ENCODE assay signal across 16 cellular contexts in genomic region chr11:126160345-126161145, GRCh38. TPM values are rescaled to one million over a fixed set of nuclear protein-coding genes. Genes with fewer than 3 reads are reported as not detected.
DNase-seq lines count a peak whose midpoint lies in the region; ATAC-seq and TF ChIP-seq lines count a peak whose summit lies in the region.
"Had no signal": no experiment of that assay in that cellular context is flagged by ENCODE, and none has a peak within 500 bp of the region (broad histone marks: within the 10 kb centered on the region; RNA-seq: fewer than 3 reads in every experiment).

No MANE protein-coding gene starts in this region.

- H3K27ac ChIP-seq in ectodermal cell (ENCODE audit: insufficient read depth, low read depth, low read length, poor library complexity, severe bottlenecking) = peak overlapping the region; percentile 40
- H3K27ac ChIP-seq: SJCRH30 had no signal

- H3K27ac Mint-ChIP-seq in natural killer cell treated with Interleukin-12 subunit alpha and Interleukin-12 subunit beta and Interleukin-15 and Interleukin-18, amount 100 ng/mL, for 72 hours = no peak overlapping the region
- H3K27ac Mint-ChIP-seq in natural killer cell (no peak overlapping the region), nephron (peak overlapping the region in 1 of 3 experiments; percentile 96)

- in situ Hi-C loops in HAP-1 (cut with MboI; ENCODE audit: low sequenced_read_pairs) = no loop called here

- TF ChIP-seq CTCF in natural killer cell (IDR thresholded peaks at IDR 0.05) = no peak
- no peak for TF ChIP-seq CTCF in nephron (IDR thresholded peaks at IDR 0.05; ENCODE audit: unreplicated experiment in 3 of 3)

- H3K36me3 Mint-ChIP-seq in natural killer cell treated with Interleukin-12 subunit alpha and Interleukin-12 subunit beta and Interleukin-15 and Interleukin-18, amount 100 ng/mL, for 72 hours = no peaks in the 10 kb centered on the region
- no peaks in the 10 kb centered on the region for H3K36me3 Mint-ChIP-seq in natural killer cell
- no peaks in the 10 kb centered on the region for H3K36me3 Mint-ChIP-seq in nephron (ENCODE audit: low read depth)

- H3K4me1 ChIP-seq in ectodermal cell (ENCODE audit: control insufficient read depth, insufficient read depth, low read length) = peaks cover 71% of the 10 kb centered on the region
- H3K4me1 ChIP-seq in HAP-1 = no peaks in the 10 kb centered on the region

- H3K4me3 Mint-ChIP-seq in natural killer cell treated with Interleukin-12 subunit alpha and Interleukin-12 subunit beta and Interleukin-15 and Interleukin-18, amount 100 ng/mL, for 72 hours = no peak overlapping the region
- H3K4me3 Mint-ChIP-seq in natural killer cell = no peak overlapping the region
- peak overlapping the region in 2 of 3 experiments; percentile 40 to 56 for H3K4me3 Mint-ChIP-seq in nephron

- DNase-seq in natural killer cell treated with Interleukin-12 subunit alpha and Interleukin-12 subunit beta and Interleukin-15 and Interleukin-18, amount 100 ng/mL, for 72 hours (ENCODE audit: low spot score) = peak; percentile 59
- no peak for DNase-seq in natural killer cell
- DNase-seq in NCI-H1694 (lab: John Stamatoyannopoulos, UW) = no peak
- DNase-seq in HAP-1 (ENCODE audit: low spot score in 2 of 2) = no peak
- DNase-seq in midbrain (lab: John Stamatoyannopoulos, UW) = no peak
- DNase-seq: 8988T, C1 segment of cervical spinal cord, DMS 273 treated with DMSO at 0.1 percent for 48 hours, KG1, NCI-H1092, NCI-H2107, RPMI8226, SJCRH30 had no signal

- H3K27me3 Mint-ChIP-seq in natural killer cell treated with Interleukin-12 subunit alpha and Interleukin-12 subunit beta and Interleukin-15 and Interleukin-18, amount 100 ng/mL, for 72 hours = peaks cover 2 to 4% of the 10 kb centered on the region in 2 donors
- H3K27me3 Mint-ChIP-seq in natural killer cell (ENCODE audit: low read depth in 2 of 2) = peaks cover 0 to 2% of the 10 kb centered on the region in 2 donors
- H3K27me3 Mint-ChIP-seq in nephron (ENCODE audit: low read depth) = peaks cover 3% of the 10 kb centered on the region

- H3K9me3 ChIP-seq in ectodermal cell (ENCODE audit: control insufficient read depth, low read length) (no peaks in the 10 kb centered on the region), HAP-1 (no peaks in the 10 kb centered on the region)

- WGBS in ectodermal cell, 2 experiments = 51 to 54% methylated on average over 21 of the region's 21 CpGs

- H3K36me3 ChIP-seq in ectodermal cell (ENCODE audit: control insufficient read depth, insufficient read depth, low read length) (no peaks in the 10 kb centered on the region), HAP-1 (replicated peaks) (no peaks in the 10 kb centered on the region)
- H3K36me3 ChIP-seq: SJCRH30 had no signal

- ATAC-seq in natural killer cell treated with Interleukin-12 subunit alpha and Interleukin-12 subunit beta and Interleukin-15 and Interleukin-18, amount 100 ng/mL, for 72 hours = no peak
- ATAC-seq in natural killer cell (no peak), GM19324 (IDR thresholded peaks at IDR 0.05; ENCODE audit: low FRiP score, unreplicated experiment) (no peak)

- no peaks in the 10 kb centered on the region for H3K9me3 Mint-ChIP-seq in natural killer cell treated with Interleukin-12 subunit alpha and Interleukin-12 subunit beta and Interleukin-15 and Interleukin-18, amount 100 ng/mL, for 72 hours
- no peaks in the 10 kb centered on the region for H3K9me3 Mint-ChIP-seq in natural killer cell
- no peaks in the 10 kb centered on the region for H3K9me3 Mint-ChIP-seq in nephron

- no peaks in the 10 kb centered on the region for H3K4me1 Mint-ChIP-seq in natural killer cell treated with Interleukin-12 subunit alpha and Interleukin-12 subunit beta and Interleukin-15 and Interleukin-18, amount 100 ng/mL, for 72 hours (ENCODE audit: low read depth in 2 of 2)
- H3K4me1 Mint-ChIP-seq in natural killer cell (no peaks in the 10 kb centered on the region), nephron (peaks cover 56% of the 10 kb centered on the region)

- H3K4me3 ChIP-seq in ectodermal cell (ENCODE audit: insufficient read depth, low read depth, low read length) (no peak overlapping the region), HAP-1 (no peak overlapping the region)
- H3K4me3 ChIP-seq: SJCRH30 had no signal

- H3K27me3 ChIP-seq in ectodermal cell (ENCODE audit: control insufficient read depth, insufficient read depth, low read length, poor library complexity, severe bottlenecking) = no peaks in the 10 kb centered on the region
- no peaks in the 10 kb centered on the region for H3K27me3 ChIP-seq in HAP-1 (ENCODE audit: low read depth)
- H3K27me3 ChIP-seq: SJCRH30 had no signal

- intact Hi-C loops in natural killer cell (cut with micrococcal nuclease) = no loop called here

RNA-seq across cellular contexts. Expression of gene RPUSD4, which starts 50.9 kb away (rescaled TPM):
- total RNA-seq in natural killer cell treated with Interleukin-12 subunit alpha and Interleukin-12 subunit beta and Interleukin-15 and Interleukin-18, amount 100 ng/mL, for 72 hours = 10 to 100 TPM; 36.5 to 53.5 TPM
- total RNA-seq in natural killer cell = 10 to 100 TPM; 27.1 to 41.7 (median 38.9) TPM
- 40.4 TPM for polyA plus RNA-seq in ectodermal cell (2013, experiment 1 of 4)
- polyA plus RNA-seq in ectodermal cell (2013, experiment 2 of 4) = 42.7 TPM
- 30.1 TPM for polyA plus RNA-seq in ectodermal cell (2013, experiment 3 of 4)
- polyA plus RNA-seq in ectodermal cell (2013, experiment 4 of 4) = 35.7 TPM

RNA-seq across cellular contexts. Expression of gene FAM118B, which starts 51.0 kb away (rescaled TPM):
- total RNA-seq in natural killer cell treated with Interleukin-12 subunit alpha and Interleukin-12 subunit beta and Interleukin-15 and Interleukin-18, amount 100 ng/mL, for 72 hours = 10 to 100 TPM; 13.8 to 16.9 TPM
- 1 to 10 TPM; 5.4 to 9.7 (median 7.8) TPM for total RNA-seq in natural killer cell
- 46.4 TPM for polyA plus RNA-seq in ectodermal cell (2013, experiment 1 of 4)
- 47.1 TPM for polyA plus RNA-seq in ectodermal cell (2013, experiment 2 of 4)
- polyA plus RNA-seq in ectodermal cell (2013, experiment 3 of 4) = 33.8 TPM
- 36.5 TPM for polyA plus RNA-seq in ectodermal cell (2013, experiment 4 of 4)

Comparison
In these comparisons a context has a peak if more than half of its experiments do, and no peak if none do; other contexts are left out.
1. H3K4me3 Mint-ChIP-seq: peak in nephron (2 of 3); none in natural killer cell treated with Interleukin-12 subunit alpha and Interleukin-12 subunit beta and Interleukin-15 and Interleukin-18, amount 100 ng/mL, for 72 hours (single experiment) and natural killer cell (single experiment).